Comparison of ENCODE assay signal across 20 cellular contexts in genomic region chr20:4322499-4322898, GRCh38.
DNase-seq lines count a peak whose midpoint lies in the region; ATAC-seq and TF ChIP-seq lines count a peak whose summit lies in the region.
"Had no signal": no experiment of that assay in that cellular context is flagged by ENCODE, and none has a peak within 500 bp of the region (broad histone marks: within the 10 kb centered on the region; RNA-seq: fewer than 3 reads in every experiment).

No MANE protein-coding gene starts in this region.

- H3K4me1 Mint-ChIP-seq in activated T-helper 17 cell treated with anti-CD3 and anti-CD28 coated beads, Interleukin-2, amount 50 U/mL, for 72 hours = no peaks in the 10 kb centered on the region
- H3K4me1 Mint-ChIP-seq in osteocyte (ENCODE audit: unreplicated experiment) = no peaks in the 10 kb centered on the region
- H3K4me1 Mint-ChIP-seq: T-cell had no signal

- H3K27me3 Mint-ChIP-seq in activated T-helper 17 cell treated with anti-CD3 and anti-CD28 coated beads, Interleukin-2, amount 50 U/mL, for 72 hours = peaks cover 27% of the 10 kb centered on the region
- no peaks in the 10 kb centered on the region for H3K27me3 Mint-ChIP-seq in osteocyte (ENCODE audit: unreplicated experiment)

- peak overlapping the region in 6 of 11 experiments; percentile 56 to 72 (median 68); a peak in 9 of 22 replicates for H3K4me2 ChIP-seq in BLaER1 treated with 17β-estradiol and CSF1 and Interleukin-3, amounts not matched to agents 10 nM and 100 nM
- H3K4me2 ChIP-seq: A549 had no signal

- H3K27ac Mint-ChIP-seq in activated T-helper 17 cell treated with anti-CD3 and anti-CD28 coated beads, Interleukin-2, amount 50 U/mL, for 72 hours = no peak overlapping the region
- H3K27ac Mint-ChIP-seq in osteocyte (ENCODE audit: unreplicated experiment) = no peak overlapping the region
- H3K27ac Mint-ChIP-seq: T-cell had no signal

- H3K4me1 ChIP-seq in BLaER1 treated with 17β-estradiol and CSF1 and Interleukin-3, amounts not matched to agents 10 nM and 100 nM = peaks cover 34 to 92% (median 68%) of the 10 kb centered on the region in 10 experiments
- H3K4me1 ChIP-seq: A549 had no signal

- no peaks in the 10 kb centered on the region for H3K36me3 Mint-ChIP-seq in activated T-helper 17 cell treated with anti-CD3 and anti-CD28 coated beads, Interleukin-2, amount 50 U/mL, for 72 hours (ENCODE audit: low read depth)
- H3K36me3 Mint-ChIP-seq in osteocyte (ENCODE audit: unreplicated experiment) = no peaks in the 10 kb centered on the region
- H3K36me3 Mint-ChIP-seq: T-cell had no signal

- H3K36me3 ChIP-seq in BLaER1 treated with 17β-estradiol and CSF1 and Interleukin-3, amounts not matched to agents 10 nM and 100 nM = peaks cover 0 to 46% (median 0%) of the 10 kb centered on the region in 11 experiments; a peak in 5 of 22 replicates

- H4K20me1 ChIP-seq in BLaER1 treated with 17β-estradiol and CSF1 and Interleukin-3, amounts not matched to agents 10 nM and 100 nM = no peaks in the 10 kb centered on the region

- no peak overlapping the region for H3K4me3 Mint-ChIP-seq in activated T-helper 17 cell treated with anti-CD3 and anti-CD28 coated beads, Interleukin-2, amount 50 U/mL, for 72 hours
- H3K4me3 Mint-ChIP-seq in osteocyte (ENCODE audit: unreplicated experiment) = no peak overlapping the region
- H3K4me3 Mint-ChIP-seq: CD14-positive monocyte, T-cell had no signal

- no peak overlapping the region for H3K9ac ChIP-seq in BLaER1 treated with 17β-estradiol and CSF1 and Interleukin-3, amounts not matched to agents 10 nM and 100 nM

- H3K27ac ChIP-seq in BLaER1 treated with 17β-estradiol and CSF1 and Interleukin-3, amounts not matched to agents 10 nM and 100 nM = peak overlapping the region in 9 of 11 experiments; percentile 4 to 100 (median 97); a peak in 14 of 22 replicates
- H3K27ac ChIP-seq: A549 had no signal

- H3K9me3 Mint-ChIP-seq in activated T-helper 17 cell treated with anti-CD3 and anti-CD28 coated beads, Interleukin-2, amount 50 U/mL, for 72 hours = no peaks in the 10 kb centered on the region
- no peaks in the 10 kb centered on the region for H3K9me3 Mint-ChIP-seq in osteocyte (ENCODE audit: unreplicated experiment)

- H3K9me3 ChIP-seq in BLaER1 treated with 17β-estradiol and CSF1 and Interleukin-3, amounts not matched to agents 10 nM and 100 nM (replicated peaks in 1 of 11) = peaks cover 42 to 86% (median 64%) of the 10 kb centered on the region in 11 experiments

- 0 out of 22 replicates have a peak, but pooled peaks cover 0 to 3% (median 0%) of the 10 kb centered on the region in 11 experiments for H3K27me3 ChIP-seq in BLaER1 treated with 17β-estradiol and CSF1 and Interleukin-3, amounts not matched to agents 10 nM and 100 nM

- ATAC-seq in activated T-helper 17 cell treated with anti-CD3 and anti-CD28 coated beads, Interleukin-2, amount 50 U/mL, for 72 hours (replicated peaks) = peak; percentile 54
- no peak for ATAC-seq in HG02973 (IDR thresholded peaks at IDR 0.05; ENCODE audit: unreplicated experiment)
- ATAC-seq: HepG2, K562, T-cell had no signal

- no peak for TF ChIP-seq CTCF in osteocyte (IDR thresholded peaks at IDR 0.05)

- peak; percentile 16 for DNase-seq in EH (ENCODE audit: low read depth)
- DNase-seq in osteocyte (ENCODE audit: extremely low spot score, unreplicated experiment) = peak; percentile 15
- DNase-seq in germinal center (ENCODE audit: low spot score) = no peak
- DNase-seq in RKO (ENCODE audit: low spot score) = no peak
- DNase-seq: AML-193, DMS153, H7, Kasumi-1, NCI-H2029, NCI-H446, NCI-H524 treated with DMSO at 0.1 percent for 48 hours, NCI-H774, T-cell had no signal

- H3K4me3 ChIP-seq in BLaER1 treated with 17β-estradiol and CSF1 and Interleukin-3, amounts not matched to agents 10 nM and 100 nM = peak overlapping the region in 2 of 10 experiments; percentile 16 to 49; a peak in 1 of 20 replicates
- H3K4me3 ChIP-seq: A549, K562 had no signal

Comparison
In these comparisons a context has a peak if more than half of its experiments do, and no peak if none do; other contexts are left out.
1. DNase-seq: peak in EH (single experiment) and osteocyte (single experiment); none in germinal center (single experiment) and RKO (single experiment).